ENCODE assay signal across 12 cellular contexts in the genomic region with DNA sequence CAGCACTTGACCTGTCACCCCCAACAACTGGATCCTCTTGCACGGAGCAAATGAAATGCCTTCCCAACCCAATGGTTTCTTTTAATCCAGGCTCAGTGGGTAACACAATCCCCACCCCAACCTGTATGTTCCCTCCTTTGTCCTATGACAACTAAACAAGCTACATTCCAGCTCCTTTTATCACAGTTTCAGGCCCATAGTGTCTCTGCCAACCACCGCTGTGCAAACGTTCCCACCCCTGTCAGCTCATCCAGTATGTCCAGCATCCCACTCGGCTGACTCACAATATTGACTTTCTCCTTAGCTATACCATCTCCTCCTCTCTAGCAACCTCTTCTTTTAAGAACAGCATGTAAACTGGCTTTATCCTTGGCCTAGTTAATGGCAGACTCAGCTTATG.
A peak's percentile ranks its signal among the peaks of the same experiment; 100 is the strongest.
DNase-seq lines count a peak whose midpoint lies in the region; ATAC-seq and TF ChIP-seq lines count a peak whose summit lies in the region.
"Had no signal": no experiment of that assay in that cellular context is flagged by ENCODE, and none has a peak within 500 bp of the region (broad histone marks: within the 10 kb centered on the region; RNA-seq: fewer than 3 reads in every experiment).

No MANE protein-coding gene starts in this region.

- TF ChIP-seq CTCF in esophagus muscularis mucosa (IDR thresholded peaks at IDR 0.05) (no peak), osteoblast (IDR thresholded peaks at IDR 0.05; ENCODE audit: extremely low read depth, low read depth, low read length) (no peak)

- no peaks in the 10 kb centered on the region for H4K20me1 ChIP-seq in osteoblast (ENCODE audit: insufficient read depth, low read length)

- peak overlapping the region; percentile 92 to 98 (median 96) for H3K27ac ChIP-seq in esophagus muscularis mucosa (replicated peaks in 1 of 4)
- H3K27ac ChIP-seq in osteoblast (ENCODE audit: low read depth, low read length) = peak overlapping the region; percentile 51

- peak; percentile 61 for DNase-seq in AG08395 (ENCODE audit: low spot score)
- DNase-seq in esophagus muscularis mucosa (ENCODE audit: extremely low spot score) = no peak
- DNase-seq in osteoblast (ENCODE audit: insufficient read length, low spot score, missing footprints) = peak; percentile 97
- DNase-seq in stimulated activated CD4-positive, alpha-beta T cell treated with anti-CD3 and anti-CD28 coated beads, Interleukin-4, amount 100 ng/mL, for 4 hours = no peak
- DNase-seq: activated CD4-positive, alpha-beta T cell treated with anti-CD3 and anti-CD28 coated beads for 36 hours; C1 segment of cervical spinal cord; NCI-H2029 treated with DMSO at 0.1 percent for 48 hours had no signal

- H3K9me3 ChIP-seq in esophagus muscularis mucosa (no peaks in the 10 kb centered on the region), osteoblast (ENCODE audit: low read depth, low read length) (no peaks in the 10 kb centered on the region)

- intact Hi-C loops in esophagus muscularis mucosa (cut with DNase I) = no loop called here

- TF ChIP-seq EP300 in Ishikawa (IDR thresholded peaks at IDR 0.05; ENCODE audit: borderline replicate concordance) (peak; percentile 37; the same call in 1 of the 2 replicates), esophagus muscularis mucosa (IDR thresholded peaks at IDR 0.05) (peak; percentile 80)

- H3K4me2 ChIP-seq in osteoblast (ENCODE audit: insufficient read depth, low read length) = peak overlapping the region; percentile 14

- 41% methylated on average over 4 of the region's 4 CpGs for WGBS in esophagus muscularis mucosa

- no peaks in the 10 kb centered on the region for H3K27me3 ChIP-seq in esophagus muscularis mucosa
- no peaks in the 10 kb centered on the region for H3K27me3 ChIP-seq in osteoblast (ENCODE audit: insufficient read depth, low read length)

- H3K4me3 ChIP-seq in esophagus muscularis mucosa (peak overlapping the region in 1 of 4 donors; percentile 24), osteoblast (ENCODE audit: insufficient read depth, low read length) (no peak overlapping the region)

- H2AFZ ChIP-seq in osteoblast (ENCODE audit: low read length) = peak overlapping the region; percentile 64

- no peak for TF ChIP-seq POLR2A in esophagus muscularis mucosa (IDR thresholded peaks at IDR 0.05; ENCODE audit: low read depth)

- H3K79me2 ChIP-seq in osteoblast (ENCODE audit: insufficient read depth, low read length) = no peaks in the 10 kb centered on the region

- ATAC-seq in GM18909 (IDR thresholded peaks at IDR 0.05; ENCODE audit: poor library complexity, unreplicated experiment) (no peak), HG02610 (IDR thresholded peaks at IDR 0.05; ENCODE audit: unreplicated experiment) (no peak), GM19324 (IDR thresholded peaks at IDR 0.05; ENCODE audit: low FRiP score, unreplicated experiment) (no peak)
- ATAC-seq: activated CD4-positive, alpha-beta T cell treated with anti-CD3 and anti-CD28 coated beads for 36 hours; activated naive CD4-positive, alpha-beta T cell treated with anti-CD3 and anti-CD28 coated beads, Interleukin-2, amount 50 U/mL, for 72 hours had no signal

- H3K36me3 ChIP-seq in esophagus muscularis mucosa (no peaks in the 10 kb centered on the region), osteoblast (ENCODE audit: insufficient read depth, low read length) (no peaks in the 10 kb centered on the region)

- peaks cover 37 to 98% (median 95%) of the 10 kb centered on the region in 4 donors for H3K4me1 ChIP-seq in esophagus muscularis mucosa
- H3K4me1 ChIP-seq in osteoblast (ENCODE audit: insufficient read depth, low read length) = peaks cover 12% of the 10 kb centered on the region

- TF ChIP-seq RAD21 in Ishikawa (IDR thresholded peaks at IDR 0.05; ENCODE audit: low read depth) = 0 out of 2 replicates have a peak, but pooled peaks have one; percentile 7

TF ChIP-seq in Ishikawa, 13 proteins besides CTCF, POLR2A, EP300 and RAD21:
- TF ChIP-seq CREB1 (IDR thresholded peaks at IDR 0.05; ENCODE audit: low read depth) (no peak), CEBPB (IDR thresholded peaks at IDR 0.05) (no peak), TAF1 (IDR thresholded peaks at IDR 0.05; ENCODE audit: low read depth) (no peak), NFIC (IDR thresholded peaks at IDR 0.05) (peak; percentile 65), TCF12 (IDR thresholded peaks at IDR 0.05; ENCODE audit: low read depth) (no peak; the same call in 1 of the 2 replicates), MAX (IDR thresholded peaks at IDR 0.05) (no peak), USF1 (IDR thresholded peaks at IDR 0.05) (no peak), ZBTB7A (IDR thresholded peaks at IDR 0.05; ENCODE audit: low read depth) (no peak), FOXM1 (IDR thresholded peaks at IDR 0.05; ENCODE audit: borderline replicate concordance, low read depth) (no peak), TEAD4 (IDR thresholded peaks at IDR 0.05) (peak; percentile 70), REST (IDR thresholded peaks at IDR 0.05; ENCODE audit: low read depth) (no peak), YY1 (IDR thresholded peaks at IDR 0.05; ENCODE audit: low read depth) (no peak), EGR1 (IDR thresholded peaks at IDR 0.05) (no peak)

Comparison
In these comparisons a context has a peak if more than half of its experiments do, and no peak if none do; other contexts are left out.
1. DNase-seq: peak in AG08395 (single experiment) and osteoblast (single experiment); none in esophagus muscularis mucosa (single experiment) and stimulated activated CD4-positive, alpha-beta T cell treated with anti-CD3 and anti-CD28 coated beads, Interleukin-4, amount 100 ng/mL, for 4 hours (0 of 2).